1 cellular context compared by ENCODE assay signal in genomic region chr10:12801214-12802087, GRCh38.
TF ChIP-seq lines count a peak whose summit lies in the region.

No MANE protein-coding gene starts in this region.

TF ChIP-seq in H1, 55 proteins besides CTCF, POLR2A, EP300 and RAD21:
- TF ChIP-seq BRCA1 (IDR thresholded peaks at IDR 0.05; ENCODE audit: low read depth, low read length) (no peak), EGR1 (IDR thresholded peaks at IDR 0.05; ENCODE audit: borderline replicate concordance, low read depth, low read length) (no peak), CREB1 (IDR thresholded peaks at IDR 0.05) (no peak), SUZ12 (IDR thresholded peaks at IDR 0.05; ENCODE audit: low read length) (no peak), KDM4A (IDR thresholded peaks at IDR 0.05; ENCODE audit: low read depth, low read length, severe bottlenecking) (no peak), TBP (IDR thresholded peaks at IDR 0.05; ENCODE audit: low read depth, low read length) (no peak), TAF1 (IDR thresholded peaks at IDR 0.05; ENCODE audit: low read depth, low read length) (no peak), JUN (IDR thresholded peaks at IDR 0.05; ENCODE audit: low read depth, low read length) (no peak), CHD2 (IDR thresholded peaks at IDR 0.05; ENCODE audit: low read length) (no peak), TCF12 (IDR thresholded peaks at IDR 0.05; ENCODE audit: low read depth, low read length) (no peak), EZH2 (IDR thresholded peaks at IDR 0.05; ENCODE audit: low read depth, low read length, severe bottlenecking) (no peak), GABPA (IDR thresholded peaks at IDR 0.05; ENCODE audit: borderline replicate concordance, insufficient read depth, low read length) (no peak), RXRA (IDR thresholded peaks at IDR 0.05; ENCODE audit: insufficient read depth, low read depth, low read length) (no peak), NRF1 (IDR thresholded peaks at IDR 0.05; ENCODE audit: low read depth, low read length) (no peak), CEBPB (IDR thresholded peaks at IDR 0.05; ENCODE audit: low read depth, low read length) (no peak), ZNF274 (IDR thresholded peaks at IDR 0.05; ENCODE audit: borderline replicate concordance, extremely low read depth, low read length) (no peak)
- TF ChIP-seq, protein P1, sequence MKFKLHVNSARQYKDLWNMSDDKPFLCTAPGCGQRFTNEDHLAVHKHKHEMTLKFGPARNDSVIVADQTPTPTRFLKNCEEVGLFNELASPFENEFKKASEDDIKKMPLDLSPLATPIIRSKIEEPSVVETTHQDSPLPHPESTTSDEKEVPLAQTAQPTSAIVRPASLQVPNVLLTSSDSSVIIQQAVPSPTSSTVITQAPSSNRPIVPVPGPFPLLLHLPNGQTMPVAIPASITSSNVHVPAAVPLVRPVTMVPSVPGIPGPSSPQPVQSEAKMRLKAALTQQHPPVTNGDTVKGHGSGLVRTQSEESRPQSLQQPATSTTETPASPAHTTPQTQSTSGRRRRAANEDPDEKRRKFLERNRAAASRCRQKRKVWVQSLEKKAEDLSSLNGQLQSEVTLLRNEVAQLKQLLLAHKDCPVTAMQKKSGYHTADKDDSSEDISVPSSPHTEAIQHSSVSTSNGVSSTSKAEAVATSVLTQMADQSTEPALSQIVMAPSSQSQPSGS (IDR thresholded peaks at IDR 0.05; ENCODE audit: low read length): no peak
